ENCODE assay signal across 33 cellular contexts in genomic region chr15:26439681-26440080, GRCh38.
"Had no signal": no experiment of that assay in that cellular context is flagged by ENCODE, and none has a peak within 500 bp of the region (broad histone marks: within the 10 kb centered on the region; RNA-seq: fewer than 3 reads in every experiment).

No MANE protein-coding gene starts in this region.

- DNase-seq: activated B cell treated with CpG ODN at 0.5 μM for 24 hours; activated CD4-positive, alpha-beta memory T cell treated with anti-CD3 and anti-CD28 coated beads for 36 hours; activated CD4-positive, alpha-beta T cell treated with anti-CD3 and anti-CD28 coated beads for 4 hours; activated CD4-positive, alpha-beta T cell treated with anti-CD3 and anti-CD28 coated beads, Interleukin-2, amount 10 ng/mL, durations not matched to agents 24 days and 14 days; activated CD4-positive, alpha-beta T cell treated with anti-CD3 and anti-CD28 coated beads, Interleukin-2, amount 50 U/mL, for 1 hour; activated CD4-positive, alpha-beta T cell treated with anti-CD3 and anti-CD28 coated beads, Interleukin-2, amount 50 U/mL, for 4 hours; activated CD4-positive, CD25-positive, alpha-beta regulatory T cell treated with anti-CD3 and anti-CD28 coated beads, Interleukin-2, amount 50 U/mL, for 72 hours; activated CD8-positive, alpha-beta memory T cell treated with anti-CD3 and anti-CD28 coated beads, Interleukin-2, amount 50 U/mL, for 4 hours; activated CD8-positive, alpha-beta T cell treated with anti-CD3 and anti-CD28 coated beads for 36 hours; activated effector memory CD4-positive, alpha-beta T cell treated with anti-CD3 and anti-CD28 coated beads, Interleukin-2, amount 50 U/mL, for 16 hours; activated gamma-delta T cell treated with Interleukin-2 at 50 U/mL for 16 hours; activated naive CD4-positive, alpha-beta T cell; activated naive CD4-positive, alpha-beta T cell treated with anti-CD3 and anti-CD28 coated beads for 36 hours; activated naive CD4-positive, alpha-beta T cell treated with anti-CD3 and anti-CD28 coated beads, Interleukin-2, amount 50 U/mL, for 16 hours; activated naive CD8-positive, alpha-beta T cell treated with anti-CD3 and anti-CD28 coated beads for 36 hours; activated T-cell treated with anti-CD3 and anti-CD28 coated beads for 4 hours; activated T-cell treated with anti-CD3 and anti-CD28 coated beads, Interleukin-2, amount 50 U/mL, for 1 hour; activated T-cell treated with anti-CD3 and anti-CD28 coated beads, Interleukin-2, amount 50 U/mL, for 4 hours; activated T-cell treated with anti-CD3 and anti-CD28 coated beads, Interleukin-2, amount 50 U/mL, for 72 hours; adrenal gland; amniotic stem cell; aorta; body of pancreas; brain microvascular endothelial cell; caudate nucleus; cerebellar nuclear complex; T-helper 1 cell; T-helper 2 cell; T-helper 9 cell had no signal

- H3K4me1 ChIP-seq: adrenal gland, body of pancreas, breast epithelium had no signal

- H3K27ac ChIP-seq: adrenal gland, brain microvascular endothelial cell, breast epithelium, VCaP had no signal

- H3K27me3 ChIP-seq: adrenal gland, body of pancreas, brain microvascular endothelial cell, breast epithelium had no signal

- H3K36me3 ChIP-seq: adrenal gland, brain microvascular endothelial cell, breast epithelium had no signal

- H3K4me3 ChIP-seq: adrenal gland, body of pancreas, breast epithelium had no signal

- H3K9me3 ChIP-seq: adrenal gland, body of pancreas had no signal

- ATAC-seq: activated CD8-positive, alpha-beta T cell treated with anti-CD3 and anti-CD28 coated beads for 36 hours; activated naive CD4-positive, alpha-beta T cell treated with anti-CD3 and anti-CD28 coated beads, Interleukin-2, amount 50 U/mL, for 72 hours; activated T-cell treated with anti-CD3 and anti-CD28 coated beads, Interleukin-2, amount 50 U/mL, for 4 hours; activated T-cell treated with anti-CD3 and anti-CD28 coated beads, Interleukin-2, amount 50 U/mL, for 72 hours; activated T-helper 17 cell treated with anti-CD3 and anti-CD28 coated beads, Interleukin-2, amount 50 U/mL, for 72 hours; body of pancreas had no signal
